Comparison of ENCODE assay signal across 17 cellular contexts in the genomic region with DNA sequence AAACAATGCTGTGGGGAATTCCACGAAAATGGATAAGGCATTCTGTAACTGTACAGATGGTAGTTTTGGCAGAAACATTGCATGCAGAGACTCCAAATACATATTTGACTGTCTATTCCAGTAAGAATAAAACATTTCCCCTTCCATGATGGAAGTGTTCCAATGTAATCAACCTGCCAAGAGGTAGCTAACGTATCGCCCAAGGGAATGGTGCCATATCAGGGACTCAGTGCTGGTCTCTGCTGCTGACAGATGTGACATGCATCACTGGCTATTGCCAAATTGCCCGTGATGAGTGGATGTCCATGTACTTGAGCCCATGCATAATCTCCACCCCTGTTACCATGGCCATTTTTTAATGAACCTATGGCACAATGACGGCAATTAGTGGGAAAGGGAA.
DNase-seq lines count a peak whose midpoint lies in the region; ATAC-seq lines count a peak whose summit lies in the region.
"Had no signal": no experiment of that assay in that cellular context is flagged by ENCODE, and none has a peak within 500 bp of the region (broad histone marks: within the 10 kb centered on the region; RNA-seq: fewer than 3 reads in every experiment).

No MANE protein-coding gene starts in this region.

- in situ Hi-C loops in G401 (cut with HindIII; ENCODE audit: low sequenced_read_pairs), result no loop called here

- no peak for ATAC-seq in HG03521 (IDR thresholded peaks at IDR 0.05; ENCODE audit: unreplicated experiment)

- peak; percentile 49 for DNase-seq in NCI-H2029 (lab: John Stamatoyannopoulos, UW)
- no peak for DNase-seq in NCI-H2029 treated with DMSO at 0.1 percent for 48 hours (lab: John Stamatoyannopoulos, UW)
- DNase-seq in G401 (ENCODE audit: low spot score), result peak; percentile 88
- peak; percentile 74 for DNase-seq in NCI-H2171 treated with DMSO at 0.1 percent for 48 hours (lab: John Stamatoyannopoulos, UW)
- peak; percentile 49 for DNase-seq in cerebellum (ENCODE audit: low spot score)
- no peak for DNase-seq in NCI-H526 (lab: John Stamatoyannopoulos, UW)
- no peak for DNase-seq in activated naive CD4-positive, alpha-beta T cell treated with anti-CD3 and anti-CD28 coated beads, Interleukin-2, amount 50 U/mL, for 16 hours
- DNase-seq: 8988T, H9, MG63, NCI-H2107, NCI-H82, Peyer's patch, SHP77, SK-N-SH, T-cell had no signal

Comparison
In these comparisons a context has a peak if more than half of its experiments do, and no peak if none do; other contexts are left out.
1. DNase-seq: peak in NCI-H2029 (single experiment), G401 (single experiment), NCI-H2171 treated with DMSO at 0.1 percent for 48 hours (single experiment) and cerebellum (single experiment); none in NCI-H2029 treated with DMSO at 0.1 percent for 48 hours (single experiment), NCI-H526 (0 of 2) and activated naive CD4-positive, alpha-beta T cell treated with anti-CD3 and anti-CD28 coated beads, Interleukin-2, amount 50 U/mL, for 16 hours (single experiment).